ENCODE assay signal across 9 cellular contexts in genomic region chr12:59087077-59087673, GRCh38.
DNase-seq lines count a peak whose midpoint lies in the region; ATAC-seq, FAIRE-seq and TF ChIP-seq lines count a peak whose summit lies in the region.
"Had no signal": no experiment of that assay in that cellular context is flagged by ENCODE, and none has a peak within 500 bp of the region (broad histone marks: within the 10 kb centered on the region; RNA-seq: fewer than 3 reads in every experiment).

No MANE protein-coding gene starts in this region.

- no peak for FAIRE-seq in urothelium cell line (lab: Jason Lieb, UNC)

- H3K9me3 Mint-ChIP-seq in brain, result no peaks in the 10 kb centered on the region

- peak; percentile 20 for DNase-seq in ACHN
- DNase-seq in HFF-Myc (ENCODE audit: extremely low read depth, low read depth), result no peak
- no peak for DNase-seq in left lung
- no peak for DNase-seq in NCI-H1048 (lab: John Stamatoyannopoulos, UW)
- DNase-seq in urothelium cell line (ENCODE audit: low spot score), result no peak
- no peak for DNase-seq in NCI-H2081 (lab: John Stamatoyannopoulos, UW)
- no peak for DNase-seq in substantia nigra (lab: John Stamatoyannopoulos, UW)

- in situ Hi-C loops in ACHN (cut with HindIII; ENCODE audit: low pct_ligation_motif_present, low pct_unique_long_range_greater_than_20kb, low sequenced_read_pairs), result no loop called here

- no peak overlapping the region for H3K4me3 Mint-ChIP-seq in brain

- intact Hi-C loops in left lung (cut with DNase I), result no loop called here

- H3K36me3 ChIP-seq in left lung, result no peaks in the 10 kb centered on the region

- no peaks in the 10 kb centered on the region for H3K9me3 ChIP-seq in left lung

- H3K4me1 ChIP-seq in left lung, result no peaks in the 10 kb centered on the region

- peaks cover 6% of the 10 kb centered on the region for H3K27me3 Mint-ChIP-seq in brain

- H3K27ac Mint-ChIP-seq in brain, result peak overlapping the region in 1 of 5 experiments; percentile 91

- H3K4me3 ChIP-seq in HFF-Myc (replicated peaks; ENCODE audit: low read depth, low read length), result no peak overlapping the region
- no peak overlapping the region for H3K4me3 ChIP-seq in left lung

- peak; percentile 71 for ATAC-seq in left lung
- ATAC-seq: sciatic nerve had no signal

- no peaks in the 10 kb centered on the region for H3K27me3 ChIP-seq in left lung

- peak; percentile 58 for TF ChIP-seq CTCF in HFF-Myc (IDR thresholded peaks at IDR 0.05; ENCODE audit: low read depth, low read length, missing control alignments)
- TF ChIP-seq CTCF in brain (conservative IDR thresholded peaks at IDR 0.05), result peak; percentile 76 to 81
- peak; percentile 27 to 44 for TF ChIP-seq CTCF in left lung (IDR thresholded peaks at IDR 0.05)

- no peaks in the 10 kb centered on the region for H3K36me3 Mint-ChIP-seq in brain

- H3K27ac ChIP-seq in left lung, result no peak overlapping the region
- H3K27ac ChIP-seq in substantia nigra (ENCODE audit: low read depth, low read length, poor library complexity, severe bottlenecking), result no peak overlapping the region

- H3K4me1 Mint-ChIP-seq in brain, result peaks cover 55% of the 10 kb centered on the region
